15 cellular contexts compared by ENCODE assay signal in the genomic region with DNA sequence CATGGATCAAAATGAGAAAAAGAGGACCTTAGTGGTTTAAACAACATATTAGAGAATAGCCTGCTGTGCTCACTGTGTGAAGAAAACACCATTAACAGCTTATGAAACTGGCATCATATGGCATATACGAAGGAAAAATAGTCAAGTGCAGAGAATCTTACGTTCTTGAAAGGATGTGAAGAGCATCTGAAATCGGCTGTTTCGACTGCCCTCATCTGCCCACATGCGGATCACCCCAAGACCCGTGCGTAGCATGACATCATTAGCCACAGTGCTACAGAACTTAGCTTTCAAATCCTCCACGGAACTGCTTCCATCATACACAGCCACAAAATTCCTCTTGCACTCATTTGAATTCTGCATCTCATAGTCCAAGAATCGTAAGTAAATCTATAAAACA.
DNase-seq lines count a peak whose midpoint lies in the region; ATAC-seq and TF ChIP-seq lines count a peak whose summit lies in the region.
"Had no signal": no experiment of that assay in that cellular context is flagged by ENCODE, and none has a peak within 500 bp of the region (broad histone marks: within the 10 kb centered on the region; RNA-seq: fewer than 3 reads in every experiment).

No MANE protein-coding gene starts in this region.

- ATAC-seq in HG03571 (IDR thresholded peaks at IDR 0.05; ENCODE audit: unreplicated experiment) = no peak

- no peak overlapping the region for H2AFZ ChIP-seq in ACC112 (ENCODE audit: low read length, unreplicated experiment)

- no peak for TF ChIP-seq CTCF in choroid plexus epithelial cell (conservative IDR thresholded peaks at IDR 0.05; ENCODE audit: low read depth, low read length)

- H3K27ac ChIP-seq in ACC112 (ENCODE audit: low read depth, low read length) (no peak overlapping the region), SJCRH30 (no peak overlapping the region)
- H3K27ac ChIP-seq: 22Rv1; BLaER1 treated with 17β-estradiol and CSF1 and Interleukin-3, amounts not matched to agents 10 nM and 100 nM had no signal

- H3K4me3 ChIP-seq in ACC112 (ENCODE audit: low read depth, low read length) (0 out of 2 replicates have a peak overlapping the region, but pooled peaks have one; percentile 5), SJCRH30 (no peak overlapping the region), choroid plexus epithelial cell (ENCODE audit: low read depth, low read length) (no peak overlapping the region)
- H3K4me3 ChIP-seq: BLaER1 treated with 17β-estradiol and CSF1 and Interleukin-3, amounts not matched to agents 10 nM and 100 nM had no signal

- H3K9me3 ChIP-seq in SJCRH30 (replicated peaks) = no peaks in the 10 kb centered on the region

- H3K27me3 ChIP-seq in ACC112 (ENCODE audit: insufficient read depth, low read length) (peaks cover 3% of the 10 kb centered on the region; the same call in 1 of the 2 replicates), SJCRH30 (no peaks in the 10 kb centered on the region)
- H3K27me3 ChIP-seq: BLaER1 treated with 17β-estradiol and CSF1 and Interleukin-3, amounts not matched to agents 10 nM and 100 nM had no signal

- H3K79me2 ChIP-seq in ACC112 (ENCODE audit: control insufficient read depth, insufficient read depth, low read length, unreplicated experiment) = no peaks in the 10 kb centered on the region

- peak; percentile 32 for DNase-seq in HT1080 (ENCODE audit: low read depth)
- peak; percentile 5 to 21 for DNase-seq in SJCRH30
- peak; percentile 23 for DNase-seq in choroid plexus epithelial cell (ENCODE audit: low read depth)
- DNase-seq in GF-D8 (lab: John Stamatoyannopoulos, UW) = no peak
- DNase-seq in C1 segment of cervical spinal cord (lab: John Stamatoyannopoulos, UW) = no peak
- DNase-seq: CD4-positive, CD25-positive, alpha-beta regulatory T cell; CD8-positive, alpha-beta memory T cell; COR-L47; GDM1; GOT3; H9 had no signal

- H3K4me1 ChIP-seq in ACC112 (ENCODE audit: control insufficient read depth, insufficient read depth, low read length, unreplicated experiment) (no peaks in the 10 kb centered on the region), SJCRH30 (no peaks in the 10 kb centered on the region)
- H3K4me1 ChIP-seq: BLaER1 treated with 17β-estradiol and CSF1 and Interleukin-3, amounts not matched to agents 10 nM and 100 nM had no signal

- H3K36me3 ChIP-seq in ACC112 (ENCODE audit: insufficient read depth, low read length) = no peaks in the 10 kb centered on the region
- H3K36me3 ChIP-seq in SJCRH30 = no peaks in the 10 kb centered on the region
- H3K36me3 ChIP-seq: BLaER1 treated with 17β-estradiol and CSF1 and Interleukin-3, amounts not matched to agents 10 nM and 100 nM had no signal

Comparison
In these comparisons a context has a peak if more than half of its experiments do, and no peak if none do; other contexts are left out.
1. DNase-seq: peak in HT1080 (single experiment), SJCRH30 (2 of 2) and choroid plexus epithelial cell (single experiment); none in GF-D8 (single experiment) and C1 segment of cervical spinal cord (0 of 14).